In the genomic region with DNA sequence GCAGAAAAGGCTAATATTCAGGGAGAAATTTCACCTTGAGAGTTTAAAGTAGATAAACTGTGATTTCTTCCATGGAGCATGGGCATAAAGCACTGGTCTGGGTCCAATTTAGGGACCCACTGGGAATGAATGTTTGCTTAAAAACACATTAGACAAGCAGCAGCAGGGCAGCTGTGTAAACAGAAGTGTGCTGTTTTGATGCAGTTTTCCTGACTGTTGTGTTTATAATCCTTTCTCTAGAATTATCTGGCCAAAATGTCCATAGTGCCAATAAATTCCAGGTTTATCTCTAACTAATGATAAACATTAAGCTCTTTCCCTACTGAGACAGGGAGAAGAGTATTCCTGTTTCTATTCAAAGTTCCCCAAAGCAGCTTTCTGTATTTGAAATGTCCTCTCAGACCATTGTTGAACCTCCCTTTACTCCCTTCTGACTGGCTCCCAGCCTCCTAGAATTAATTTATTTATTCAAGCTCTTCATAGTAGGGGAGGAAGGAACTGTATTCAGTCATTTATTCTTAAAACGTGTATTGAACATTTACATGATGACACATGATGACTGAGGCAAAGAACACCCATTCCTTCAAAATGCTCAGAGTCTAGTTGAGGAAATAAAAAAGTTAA, we compare ENCODE assay signal across 8 cellular contexts. TPM values are rescaled to one million over a fixed set of nuclear protein-coding genes. Genes with fewer than 3 reads are reported as not detected.
DNase-seq lines count a peak whose midpoint lies in the region; ATAC-seq and TF ChIP-seq lines count a peak whose summit lies in the region.
"Had no signal": no experiment of that assay in that cellular context is flagged by ENCODE, and none has a peak within 500 bp of the region (broad histone marks: within the 10 kb centered on the region; RNA-seq: fewer than 3 reads in every experiment).

No MANE protein-coding gene starts in this region.

- BruUV-seq in MCF 10A (replicated peaks; lab: Mats Ljungman, UMichigan) = TSS peak; percentile 50

- DNase-seq in NCI-H1436 treated with DMSO at 0.1 percent for 48 hours (lab: John Stamatoyannopoulos, UW) = peak; percentile 58
- no peak for DNase-seq in MCF 10A (ENCODE audit: unreplicated experiment)
- no peak for DNase-seq in lower lobe of right lung
- no peak for DNase-seq in vagina (ENCODE audit: extremely low spot score in 2 of 2)
- no peak for DNase-seq in activated CD8-positive, alpha-beta memory T cell treated with anti-CD3 and anti-CD28 coated beads for 24 hours
- DNase-seq in GM13977 (ENCODE audit: low spot score) = no peak

- TF ChIP-seq CTCF in MCF 10A (IDR thresholded peaks at IDR 0.05; ENCODE audit: unreplicated experiment) (no peak), lower lobe of right lung (IDR thresholded peaks at IDR 0.05) (no peak), vagina (IDR thresholded peaks at IDR 0.05) (no peak), GM13977 (IDR thresholded peaks at IDR 0.05; ENCODE audit: extremely low read depth, insufficient read depth, missing control alignments) (no peak)

- TF ChIP-seq POLR2A in vagina (IDR thresholded peaks at IDR 0.05) = no peak

- H3K27ac ChIP-seq in lower lobe of right lung (peak overlapping the region; percentile 65), vagina (peak overlapping the region; percentile 3)

- no peaks in the 10 kb centered on the region for H3K27me3 Mint-ChIP-seq in MCF 10A (ENCODE audit: insufficient read depth, unreplicated experiment)

- H3K9me3 ChIP-seq in lower lobe of right lung (no peaks in the 10 kb centered on the region), vagina (no peaks in the 10 kb centered on the region)

- H3K27me3 ChIP-seq in lower lobe of right lung (ENCODE audit: low read depth) = no peaks in the 10 kb centered on the region
- H3K27me3 ChIP-seq in vagina = no peaks in the 10 kb centered on the region

- intact Hi-C loops in MCF 10A (cut with micrococcal nuclease) = loop anchor here (2.0 kb wide), 1 partner anchor 42 kb away; no protein-coding TSS in a partner anchor
- intact Hi-C loops in lower lobe of right lung (cut with DNase I) = no loop called here
- intact Hi-C loops in vagina (cut with DNase I) = no loop called here

- CTCF ChIA-PET in MCF 10A (lab: Yijun Ruan, JAX) = interaction anchor here (0.7 to 2.3 kb wide), 10 partner anchors 10 to 431 kb away, joined by 3 to 13 read pairs (median 3); no protein-coding TSS in a partner anchor

- H3K4me3 Mint-ChIP-seq in MCF 10A (ENCODE audit: unreplicated experiment) = no peak overlapping the region

- no peaks in the 10 kb centered on the region for H3K36me3 Mint-ChIP-seq in MCF 10A (ENCODE audit: insufficient read depth, unreplicated experiment)
- H3K36me3 Mint-ChIP-seq: activated naive CD4-positive, alpha-beta T cell treated with anti-CD3 and anti-CD28 coated beads, Interleukin-2, amount 50 U/mL, for 72 hours had no signal

- H3K36me3 ChIP-seq in lower lobe of right lung (no peaks in the 10 kb centered on the region), vagina (no peaks in the 10 kb centered on the region)

- H3K4me3 ChIP-seq in lower lobe of right lung (no peak overlapping the region), vagina (no peak overlapping the region)

- H3K4me1 Mint-ChIP-seq in MCF 10A (ENCODE audit: insufficient read depth, unreplicated experiment) = peaks cover 10% of the 10 kb centered on the region

- in situ Hi-C loops in GM13977 (cut with MboI; ENCODE audit: low pct_unique_long_range_greater_than_20kb, low sequenced_read_pairs, unreplicated experiment) = no loop called here

- peak overlapping the region; percentile 85 for H3K27ac Mint-ChIP-seq in MCF 10A (ENCODE audit: low read depth, unreplicated experiment)
- H3K27ac Mint-ChIP-seq: activated naive CD4-positive, alpha-beta T cell treated with anti-CD3 and anti-CD28 coated beads, Interleukin-2, amount 50 U/mL, for 72 hours had no signal

- peak; percentile 31 to 59 for ATAC-seq in lower lobe of right lung
- ATAC-seq in HG03135 (IDR thresholded peaks at IDR 0.05; ENCODE audit: unreplicated experiment) = no peak
- ATAC-seq: activated naive CD4-positive, alpha-beta T cell treated with anti-CD3 and anti-CD28 coated beads, Interleukin-2, amount 50 U/mL, for 72 hours had no signal

- no peaks in the 10 kb centered on the region for H3K9me3 Mint-ChIP-seq in MCF 10A (ENCODE audit: unreplicated experiment)
- H3K9me3 Mint-ChIP-seq: activated naive CD4-positive, alpha-beta T cell treated with anti-CD3 and anti-CD28 coated beads, Interleukin-2, amount 50 U/mL, for 72 hours had no signal

- H3K4me1 ChIP-seq in lower lobe of right lung = peaks cover 24% of the 10 kb centered on the region
- peaks cover 4% of the 10 kb centered on the region for H3K4me1 ChIP-seq in vagina

- POLR2A ChIA-PET in MCF 10A (lab: Yijun Ruan, JAX) = interaction anchor here (0.9 to 1.5 kb wide), 8 partner anchors 9 to 133 kb away, joined by 3 to 5 read pairs (median 4); a partner anchor contains a TSS

RNA-seq across cellular contexts. Expression of a gene that starts 7.0 kb away (rescaled TPM):
- total RNA-seq in MCF 10A (2022) = not detected in 2 replicates
- 6.5 TPM for total RNA-seq in lower lobe of right lung
- total RNA-seq in vagina = 10.1 TPM
- total RNA-seq: activated naive CD4-positive, alpha-beta T cell treated with anti-CD3 and anti-CD28 coated beads, Interleukin-2, amount 50 U/mL, for 72 hours had no signal

RNA-seq across cellular contexts. Expression of a gene that starts 37.0 kb away (rescaled TPM):
- 20.1 and 27.7 TPM in 2 replicates for total RNA-seq in MCF 10A (2022)
- 146 TPM for total RNA-seq in lower lobe of right lung
- 97.7 TPM for total RNA-seq in vagina
- total RNA-seq: activated naive CD4-positive, alpha-beta T cell treated with anti-CD3 and anti-CD28 coated beads, Interleukin-2, amount 50 U/mL, for 72 hours had no signal
